ENCODE assay signal across 8 cellular contexts in genomic region chr17:57939797-57940196, GRCh38.
DNase-seq lines count a peak whose midpoint lies in the region; ATAC-seq and TF ChIP-seq lines count a peak whose summit lies in the region.

No MANE protein-coding gene starts in this region.

- no peak for TF ChIP-seq CTCF in tibial artery (IDR thresholded peaks at IDR 0.05)

- H3K9ac ChIP-seq in BLaER1 = peak overlapping the region; percentile 59; the same call in 1 of the 2 replicates

- peak overlapping the region; percentile 41; the same call in 1 of the 2 replicates for H3K4me3 ChIP-seq in BLaER1
- no peak overlapping the region for H3K4me3 ChIP-seq in tibial artery

- H3K27me3 ChIP-seq in BLaER1 (no peaks in the 10 kb centered on the region), tibial artery (no peaks in the 10 kb centered on the region)

- H3K27ac ChIP-seq in BLaER1 (peak overlapping the region; percentile 86), cingulate gyrus (ENCODE audit: low read depth, low read length) (peak overlapping the region; percentile 74), tibial artery (no peak overlapping the region)

- H3K4me3 Mint-ChIP-seq in stimulated activated memory B cell treated with anti-CD40 and anti-IgM and Interleukin-4, amounts not matched to agents 10 μg/mL and 1 μg/mL and 100 μg/mL, for 72 hours = peak overlapping the region; percentile 40

- H3K4me1 Mint-ChIP-seq in stimulated activated memory B cell treated with anti-CD40 and anti-IgM and Interleukin-4, amounts not matched to agents 10 μg/mL and 1 μg/mL and 100 μg/mL, for 72 hours = peaks cover 40% of the 10 kb centered on the region

- peaks cover 66% of the 10 kb centered on the region for H3K27me3 Mint-ChIP-seq in stimulated activated memory B cell treated with anti-CD40 and anti-IgM and Interleukin-4, amounts not matched to agents 10 μg/mL and 1 μg/mL and 100 μg/mL, for 72 hours

- intact Hi-C loops in tibial artery (cut with DNase I; ENCODE audit: low total_unique reads) = no loop called here

- H3K4me2 ChIP-seq in BLaER1 = peak overlapping the region; percentile 95

- H4K20me1 ChIP-seq in BLaER1 = no peaks in the 10 kb centered on the region

- H3K9me3 ChIP-seq in BLaER1 = no peaks in the 10 kb centered on the region
- H3K9me3 ChIP-seq in tibial artery = no peaks in the 10 kb centered on the region

- H3K9me3 Mint-ChIP-seq in stimulated activated memory B cell treated with anti-CD40 and anti-IgM and Interleukin-4, amounts not matched to agents 10 μg/mL and 1 μg/mL and 100 μg/mL, for 72 hours = no peaks in the 10 kb centered on the region

- H3K36me3 Mint-ChIP-seq in stimulated activated memory B cell treated with anti-CD40 and anti-IgM and Interleukin-4, amounts not matched to agents 10 μg/mL and 1 μg/mL and 100 μg/mL, for 72 hours = no peaks in the 10 kb centered on the region

- H3K36me3 ChIP-seq in BLaER1 (no peaks in the 10 kb centered on the region), tibial artery (no peaks in the 10 kb centered on the region)

- ATAC-seq in GM19023 (IDR thresholded peaks at IDR 0.05; ENCODE audit: unreplicated experiment) (peak; percentile 72), HG03095 (IDR thresholded peaks at IDR 0.05; ENCODE audit: unreplicated experiment) (peak; percentile 56)
- ATAC-seq in stimulated activated memory B cell treated with anti-CD40 and anti-IgM and Interleukin-4, amounts not matched to agents 10 μg/mL and 1 μg/mL and 100 μg/mL, for 72 hours = peak; percentile 95

- H3K4me1 ChIP-seq in BLaER1 (peaks cover 94% of the 10 kb centered on the region), tibial artery (peaks cover 3 to 95% (median 43%) of the 10 kb centered on the region in 4 donors)

- peak overlapping the region; percentile 30 for H3K27ac Mint-ChIP-seq in stimulated activated memory B cell treated with anti-CD40 and anti-IgM and Interleukin-4, amounts not matched to agents 10 μg/mL and 1 μg/mL and 100 μg/mL, for 72 hours

- DNase-seq in NCI-H2171 (lab: John Stamatoyannopoulos, UW) (peak; percentile 92), cerebellar nuclear complex (lab: John Stamatoyannopoulos, UW) (no peak), tibial artery (no peak)

Comparison
In these comparisons a context has a peak if more than half of its experiments do, and no peak if none do; other contexts are left out.
1. H3K27ac ChIP-seq: peak in BLaER1 (single experiment) and cingulate gyrus (single experiment); none in tibial artery (0 of 2).
2. Peak in every context shown above with its lines, with median percentiles within 50 percentile points of each other: ATAC-seq.